ENCODE assay signal across 7 cellular contexts in genomic region chr5:59123595-59124561, GRCh38.
A peak's percentile ranks its signal among the peaks of the same experiment; 100 is the strongest.
DNase-seq lines count a peak whose midpoint lies in the region; ATAC-seq and TF ChIP-seq lines count a peak whose summit lies in the region.

No MANE protein-coding gene starts in this region.

- H3K36me3 ChIP-seq in WERI-Rb-1, result no peaks in the 10 kb centered on the region
- no peaks in the 10 kb centered on the region for H3K36me3 ChIP-seq in psoas muscle (ENCODE audit: insufficient read depth in 1 of 2, low read depth in 1 of 2)
- H3K36me3 ChIP-seq in aorta (ENCODE audit: control insufficient read depth in 1 of 2, insufficient read depth in 2 of 2, low read length in 1 of 2), result no peaks in the 10 kb centered on the region

- DNase-seq in WERI-Rb-1, result peak; percentile 35
- no peak for DNase-seq in psoas muscle
- DNase-seq in NCI-H2081 (lab: John Stamatoyannopoulos, UW), result no peak
- DNase-seq in aorta, result no peak

- TF ChIP-seq CTCF in WERI-Rb-1 (IDR thresholded peaks at IDR 0.05; ENCODE audit: low read depth, low read length), result no peak
- no peak for TF ChIP-seq CTCF in psoas muscle (IDR thresholded peaks at IDR 0.05)

- intact Hi-C loops in psoas muscle (cut with DNase I) (loop anchor here (5.0 to 10.0 kb wide), 3 partner anchors 37 to 87 kb away; no protein-coding TSS in a partner anchor), aorta (cut with DNase I) (no loop called here)

- H3K4me1 ChIP-seq in psoas muscle, result peaks cover 83% of the 10 kb centered on the region
- H3K4me1 ChIP-seq in aorta (ENCODE audit: control insufficient read depth in 1 of 2, insufficient read depth in 2 of 2, low read length in 2 of 2), result no peaks in the 10 kb centered on the region

- H3K27me3 ChIP-seq in WERI-Rb-1 (ENCODE audit: insufficient read depth, low read depth, severe bottlenecking), result no peaks in the 10 kb centered on the region
- H3K27me3 ChIP-seq in psoas muscle (ENCODE audit: insufficient read depth in 3 of 3, low read length in 2 of 3), result no peaks in the 10 kb centered on the region
- no peaks in the 10 kb centered on the region for H3K27me3 ChIP-seq in aorta (ENCODE audit: control insufficient read depth in 1 of 2, insufficient read depth in 2 of 2, low read length in 1 of 2)

- 37 to 64% (median 40%) methylated on average over 5 of the region's 5 CpGs for WGBS in psoas muscle, 3 donors
- WGBS in aorta, 2 donors, result 66 to 73% methylated on average over 5 of the region's 5 CpGs

- ATAC-seq in GM18868 (IDR thresholded peaks at IDR 0.05; ENCODE audit: unreplicated experiment) (peak; percentile 48), HG02798 (IDR thresholded peaks at IDR 0.05; ENCODE audit: poor library complexity, unreplicated experiment) (peak; percentile 48), psoas muscle (no peak), HG02588 (IDR thresholded peaks at IDR 0.05; ENCODE audit: unreplicated experiment) (no peak), aorta (ENCODE audit: low FRiP score) (no peak)

- H3K27ac ChIP-seq in WERI-Rb-1, result no peak overlapping the region
- peak overlapping the region; percentile 84 for H3K27ac ChIP-seq in psoas muscle
- H3K27ac ChIP-seq in aorta (ENCODE audit: low read depth in 1 of 2, low read length in 2 of 2), result no peak overlapping the region

- H3K4me3 ChIP-seq in WERI-Rb-1 (ENCODE audit: low read depth, low read length) (no peak overlapping the region), psoas muscle (peak overlapping the region; percentile 12), aorta (ENCODE audit: low read length in 2 of 2) (no peak overlapping the region)

- no peaks in the 10 kb centered on the region for H3K9me3 ChIP-seq in WERI-Rb-1 (ENCODE audit: severe bottlenecking)
- H3K9me3 ChIP-seq in psoas muscle, result no peaks in the 10 kb centered on the region
- no peaks in the 10 kb centered on the region for H3K9me3 ChIP-seq in aorta (ENCODE audit: control insufficient read depth, low read length)

Comparison
In these comparisons a context has a peak if more than half of its experiments do, and no peak if none do; other contexts are left out.
1. ATAC-seq: peak in GM18868 (single experiment) and HG02798 (single experiment); none in psoas muscle (0 of 4), HG02588 (single experiment) and aorta (single experiment).
2. intact Hi-C loops: an anchor here in psoas muscle (5.0 to 10.0 kb wide); none called in aorta.